ENCODE assay signal across 1 cellular context in genomic region chr5:179321206-179321987, GRCh38.
TF ChIP-seq lines count a peak whose summit lies in the region.

No MANE protein-coding gene starts in this region.

TF ChIP-seq in GM23338, 12 proteins besides CTCF, POLR2A, EP300 and RAD21 (continued from another document):
- TF ChIP-seq ZNF462 (CRISPR knock-in tag; IDR thresholded peaks at IDR 0.05) (no peak), ZNF331 (CRISPR knock-in tag; IDR thresholded peaks at IDR 0.05; ENCODE audit: low read depth) (no peak), JUNB (IDR thresholded peaks at IDR 0.05; ENCODE audit: unreplicated experiment) (no peak), ZNF114 (CRISPR knock-in tag; IDR thresholded peaks at IDR 0.05) (no peak), EZH2phosphoT487 (IDR thresholded peaks at IDR 0.05; ENCODE audit: unreplicated experiment) (no peak)
- TF ChIP-seq, protein P1, sequence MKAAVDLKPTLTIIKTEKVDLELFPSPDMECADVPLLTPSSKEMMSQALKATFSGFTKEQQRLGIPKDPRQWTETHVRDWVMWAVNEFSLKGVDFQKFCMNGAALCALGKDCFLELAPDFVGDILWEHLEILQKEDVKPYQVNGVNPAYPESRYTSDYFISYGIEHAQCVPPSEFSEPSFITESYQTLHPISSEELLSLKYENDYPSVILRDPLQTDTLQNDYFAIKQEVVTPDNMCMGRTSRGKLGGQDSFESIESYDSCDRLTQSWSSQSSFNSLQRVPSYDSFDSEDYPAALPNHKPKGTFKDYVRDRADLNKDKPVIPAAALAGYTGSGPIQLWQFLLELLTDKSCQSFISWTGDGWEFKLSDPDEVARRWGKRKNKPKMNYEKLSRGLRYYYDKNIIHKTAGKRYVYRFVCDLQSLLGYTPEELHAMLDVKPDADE (IDR thresholded peaks at IDR 0.05), result no peak
